20 cellular contexts compared by ENCODE assay signal in the genomic region with DNA sequence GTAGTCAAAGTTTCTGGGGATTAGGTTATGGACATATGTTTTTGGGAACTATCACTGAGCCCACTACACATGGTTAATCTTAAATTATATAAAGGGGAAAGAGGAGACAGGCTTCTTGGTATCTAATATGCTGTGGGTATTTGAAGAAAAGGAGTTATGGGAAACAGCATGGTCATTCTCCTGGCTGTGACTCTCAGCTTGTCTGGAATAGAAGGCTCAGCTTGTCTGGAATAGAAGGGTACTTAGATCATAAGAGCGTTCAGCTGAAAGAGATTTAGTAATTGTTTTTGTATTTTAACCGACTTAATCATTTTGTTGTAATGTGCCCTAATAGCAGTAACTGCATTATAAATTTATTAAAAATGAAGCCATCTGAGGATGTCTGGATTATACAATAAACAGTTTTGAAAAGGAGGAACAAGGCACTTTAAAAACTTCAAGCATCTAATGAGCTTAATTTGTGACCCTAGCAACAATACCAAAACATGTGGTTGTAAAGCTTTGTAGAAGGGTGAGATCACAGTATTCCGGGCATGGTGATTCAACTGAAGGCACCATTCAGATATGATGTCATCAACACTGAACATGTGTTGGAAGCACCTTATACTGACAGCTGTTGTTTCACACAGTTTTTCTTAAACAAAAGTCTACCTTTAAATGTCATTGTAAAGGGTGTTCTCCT.
"Had no signal": no experiment of that assay in that cellular context is flagged by ENCODE, and none has a peak within 500 bp of the region (broad histone marks: within the 10 kb centered on the region; RNA-seq: fewer than 3 reads in every experiment).

No MANE protein-coding gene starts in this region.

- H3K27ac ChIP-seq: body of pancreas, left ventricle myocardium inferior, upper lobe of left lung had no signal

- H3K4me3 ChIP-seq: body of pancreas, left ventricle myocardium inferior, upper lobe of left lung had no signal

- DNase-seq: activated B cell treated with CpG ODN at 0.5 μM for 24 hours; activated CD4-positive, alpha-beta T cell treated with anti-CD3 and anti-CD28 coated beads for 36 hours; activated CD4-positive, alpha-beta T cell treated with anti-CD3 and anti-CD28 coated beads, Interleukin-2, amount 50 U/mL, for 48 hours; activated CD8-positive, alpha-beta memory T cell treated with anti-CD3 and anti-CD28 coated beads, Interleukin-2, amount 50 U/mL, for 48 hours; activated naive CD4-positive, alpha-beta T cell treated with anti-CD3 and anti-CD28 coated beads for 36 hours; activated naive CD8-positive, alpha-beta T cell treated with anti-CD3 and anti-CD28 coated beads, Interleukin-2, amount 10 ng/mL, durations not matched to agents 7 days and 5 days; activated T-cell treated with anti-CD3 and anti-CD28 coated beads, Interleukin-2, amount 50 U/mL, for 48 hours; amygdala; body of pancreas; erythroblast; hippocampal formation; left ventricle myocardium inferior; midbrain; natural killer cell; retina; stimulated activated CD4-positive, alpha-beta T cell treated with anti-CD3 and anti-CD28 coated beads, Interleukin-4, amount 100 ng/mL, for 24 hours; stimulated activated naive CD4-positive, alpha-beta T cell treated with Interleukin-2 at 50 U/mL for 16 hours; T-helper 17 cell; upper lobe of left lung had no signal

- H3K9me3 ChIP-seq: body of pancreas, left ventricle myocardium inferior, upper lobe of left lung had no signal

- H3K27me3 ChIP-seq: body of pancreas, upper lobe of left lung had no signal

- H3K4me1 ChIP-seq: body of pancreas, left ventricle myocardium inferior, upper lobe of left lung had no signal

- H3K36me3 ChIP-seq: left ventricle myocardium inferior, upper lobe of left lung had no signal

- FAIRE-seq: frontal cortex had no signal

- ATAC-seq: activated CD4-positive, alpha-beta T cell treated with anti-CD3 and anti-CD28 coated beads for 36 hours; body of pancreas; natural killer cell; T-helper 17 cell had no signal
